In genomic region chr6:107152633-107153032, GRCh38 we compare ENCODE assay signal across 20 cellular contexts. TPM values are rescaled to one million over a fixed set of nuclear protein-coding genes. Genes with fewer than 3 reads are reported as not detected.
A peak's percentile ranks its signal among the peaks of the same experiment; 100 is the strongest.
DNase-seq lines count a peak whose midpoint lies in the region; ATAC-seq and TF ChIP-seq lines count a peak whose summit lies in the region.
"Had no signal": no experiment of that assay in that cellular context is flagged by ENCODE, and none has a peak within 500 bp of the region (broad histone marks: within the 10 kb centered on the region; RNA-seq: fewer than 3 reads in every experiment).

No MANE protein-coding gene starts in this region.

- H3K36me3 ChIP-seq in colonic mucosa (no peaks in the 10 kb centered on the region), lower lobe of right lung (no peaks in the 10 kb centered on the region), upper lobe of right lung (no peaks in the 10 kb centered on the region), heart right ventricle (peaks cover 0 to 2% (median 0%) of the 10 kb centered on the region in 9 donors)
- H3K36me3 ChIP-seq: BE2C, MG63, neural progenitor cell, prostate gland had no signal

- TF ChIP-seq CTCF in colonic mucosa (IDR thresholded peaks at IDR 0.05) (no peak), lower lobe of right lung (IDR thresholded peaks at IDR 0.05) (no peak), upper lobe of right lung (IDR thresholded peaks at IDR 0.05) (no peak), heart right ventricle (IDR thresholded peaks at IDR 0.05) (no peak)

- ATAC-seq in lower lobe of right lung (peak; percentile 40 to 44), upper lobe of right lung (peak; percentile 57), heart right ventricle (no peak)
- ATAC-seq: activated naive CD8-positive, alpha-beta T cell treated with anti-CD3 and anti-CD28 coated beads, Interleukin-2, amount 50 U/mL, for 24 hours had no signal

- 95 to 97% methylated on average over 4 of the region's 4 CpGs for WGBS in heart right ventricle, 2 donors

- no peak overlapping the region for H3K4me3 ChIP-seq in colonic mucosa
- H3K4me3 ChIP-seq in lower lobe of right lung, result no peak overlapping the region
- H3K4me3 ChIP-seq in upper lobe of right lung, result no peak overlapping the region
- no peak overlapping the region for H3K4me3 ChIP-seq in heart right ventricle
- H3K4me3 ChIP-seq: MG63, neural progenitor cell, prostate gland had no signal

- H3K9ac ChIP-seq in colonic mucosa (ENCODE audit: low read depth in 2 of 2, low read length in 2 of 2), result no peak overlapping the region
- H3K9ac ChIP-seq: neural progenitor cell had no signal

- DNase-seq in HT-29 (ENCODE audit: low spot score) (peak; percentile 52), colonic mucosa (peak; percentile 65), lower lobe of right lung (no peak), upper lobe of right lung (no peak), heart right ventricle (no peak), activated gamma-delta T cell (lab: John Stamatoyannopoulos, UW) (no peak)
- no peak for DNase-seq in activated CD4-positive, alpha-beta T cell treated with anti-CD3 and anti-CD28 coated beads, Interleukin-2, amount 10 ng/mL, durations not matched to agents 24 days and 14 days
- DNase-seq: activated CD4-positive, alpha-beta T cell treated with anti-CD3 and anti-CD28 coated beads for 48 hours; activated CD8-positive, alpha-beta memory T cell treated with anti-CD3 and anti-CD28 coated beads, Interleukin-2, amount 50 U/mL, for 4 hours; activated effector memory CD4-positive, alpha-beta T cell treated with Interleukin-2 at 50 U/mL for 16 hours; activated naive CD8-positive, alpha-beta T cell treated with anti-CD3 and anti-CD28 coated beads, Interleukin-2, amount 50 U/mL, for 24 hours; BE2C; HCEC 1CT; MG63; SHP77 treated with DMSO at 0.1 percent for 48 hours; stimulated activated CD4-positive, alpha-beta T cell treated with anti-CD3 and anti-CD28 coated beads, Interleukin-4, amount 100 ng/mL, for 24 hours had no signal

- peak overlapping the region; percentile 76 for H3K27ac ChIP-seq in colonic mucosa
- no peak overlapping the region for H3K27ac ChIP-seq in lower lobe of right lung
- H3K27ac ChIP-seq in upper lobe of right lung, result no peak overlapping the region
- no peak overlapping the region for H3K27ac ChIP-seq in heart right ventricle
- H3K27ac ChIP-seq: neural progenitor cell had no signal

- H3K27me3 Mint-ChIP-seq in activated CD4-positive, alpha-beta T cell treated with anti-CD3 and anti-CD28 coated beads, Interleukin-2, amount 10 ng/mL, durations not matched to agents 24 days and 14 days, result no peaks in the 10 kb centered on the region
- H3K27me3 Mint-ChIP-seq: activated naive CD8-positive, alpha-beta T cell treated with anti-CD3 and anti-CD28 coated beads, Interleukin-2, amount 50 U/mL, for 24 hours had no signal

- H3K9me3 ChIP-seq in colonic mucosa, result no peaks in the 10 kb centered on the region
- no peaks in the 10 kb centered on the region for H3K9me3 ChIP-seq in lower lobe of right lung
- no peaks in the 10 kb centered on the region for H3K9me3 ChIP-seq in upper lobe of right lung
- no peaks in the 10 kb centered on the region for H3K9me3 ChIP-seq in heart right ventricle
- H3K9me3 ChIP-seq: BE2C, MG63, prostate gland had no signal

- H3K4me1 ChIP-seq in colonic mucosa, result peaks cover 7% of the 10 kb centered on the region
- H3K4me1 ChIP-seq in lower lobe of right lung, result no peaks in the 10 kb centered on the region
- H3K4me1 ChIP-seq in upper lobe of right lung, result no peaks in the 10 kb centered on the region
- no peaks in the 10 kb centered on the region for H3K4me1 ChIP-seq in heart right ventricle

- no peaks in the 10 kb centered on the region for H3K4me1 Mint-ChIP-seq in activated CD4-positive, alpha-beta T cell treated with anti-CD3 and anti-CD28 coated beads, Interleukin-2, amount 10 ng/mL, durations not matched to agents 24 days and 14 days
- H3K4me1 Mint-ChIP-seq: activated naive CD8-positive, alpha-beta T cell treated with anti-CD3 and anti-CD28 coated beads, Interleukin-2, amount 50 U/mL, for 24 hours had no signal

- H3K36me3 Mint-ChIP-seq in activated CD4-positive, alpha-beta T cell treated with anti-CD3 and anti-CD28 coated beads, Interleukin-2, amount 10 ng/mL, durations not matched to agents 24 days and 14 days (ENCODE audit: low read depth), result no peaks in the 10 kb centered on the region
- H3K36me3 Mint-ChIP-seq: brain, mesothelial cell of epicardium, neural progenitor cell had no signal

- no peak overlapping the region for H3K4me3 Mint-ChIP-seq in activated CD4-positive, alpha-beta T cell treated with anti-CD3 and anti-CD28 coated beads, Interleukin-2, amount 10 ng/mL, durations not matched to agents 24 days and 14 days
- H3K4me3 Mint-ChIP-seq: activated naive CD8-positive, alpha-beta T cell treated with anti-CD3 and anti-CD28 coated beads, Interleukin-2, amount 50 U/mL, for 24 hours; brain; mesothelial cell of epicardium; neural progenitor cell had no signal

- H3K27me3 ChIP-seq in colonic mucosa (no peaks in the 10 kb centered on the region), lower lobe of right lung (ENCODE audit: low read depth) (no peaks in the 10 kb centered on the region), upper lobe of right lung (no peaks in the 10 kb centered on the region), heart right ventricle (no peaks in the 10 kb centered on the region)
- H3K27me3 ChIP-seq: BE2C, MG63, neural progenitor cell had no signal

- H3K27ac Mint-ChIP-seq in activated CD4-positive, alpha-beta T cell treated with anti-CD3 and anti-CD28 coated beads, Interleukin-2, amount 10 ng/mL, durations not matched to agents 24 days and 14 days, result no peak overlapping the region
- H3K27ac Mint-ChIP-seq: activated naive CD8-positive, alpha-beta T cell treated with anti-CD3 and anti-CD28 coated beads, Interleukin-2, amount 50 U/mL, for 24 hours; mesothelial cell of epicardium had no signal

- H3K9me3 Mint-ChIP-seq in activated CD4-positive, alpha-beta T cell treated with anti-CD3 and anti-CD28 coated beads, Interleukin-2, amount 10 ng/mL, durations not matched to agents 24 days and 14 days, result no peaks in the 10 kb centered on the region
- H3K9me3 Mint-ChIP-seq: activated naive CD8-positive, alpha-beta T cell treated with anti-CD3 and anti-CD28 coated beads, Interleukin-2, amount 50 U/mL, for 24 hours; brain; mesothelial cell of epicardium; neural progenitor cell had no signal

- intact Hi-C loops in colonic mucosa (cut with DNase I), result no loop called here
- intact Hi-C loops in lower lobe of right lung (cut with DNase I), result no loop called here
- intact Hi-C loops in upper lobe of right lung (cut with DNase I), result no loop called here
- intact Hi-C loops in heart right ventricle (cut with DNase I), result no loop called here
- intact Hi-C loops in activated CD4-positive, alpha-beta T cell treated with anti-CD3 and anti-CD28 coated beads, Interleukin-2, amount 10 ng/mL, durations not matched to agents 24 days and 14 days (cut with micrococcal nuclease), result no loop called here

RNA-seq across cellular contexts. Expression of gene BEND3, which starts 37.3 kb away (rescaled TPM):
- 9.3 and 9.8 TPM in 2 replicates for total RNA-seq in HT-29 (2014; rRNA removed; shearing (Covaris generic))
- total RNA-seq in colonic mucosa (10 to 100 TPM in 1 of 2 donors, 1 to 10 TPM in 1; 4.4 to 11.2 TPM), lower lobe of right lung (3.1 TPM), upper lobe of right lung (3.8 TPM), heart right ventricle (1 to 10 TPM in 8 of 10 donors, under 1 TPM in 2; 0.78 to 2.3 (median 1.5) TPM)
- polyA plus RNA-seq in heart right ventricle, result under 1 TPM; 0.37 to 0.51 TPM
- 12.6 and 12.9 TPM in 2 replicates for total RNA-seq in activated CD4-positive, alpha-beta T cell treated with anti-CD3 and anti-CD28 coated beads, Interleukin-2, amount 10 ng/mL, durations not matched to agents 24 days and 14 days

Comparison
In these comparisons a context has a peak if more than half of its experiments do, and no peak if none do; other contexts are left out.
1. DNase-seq: peak in HT-29 (single experiment) and colonic mucosa (single experiment); none in lower lobe of right lung (single experiment), upper lobe of right lung (single experiment), heart right ventricle (0 of 2), activated gamma-delta T cell (single experiment) and activated CD4-positive, alpha-beta T cell treated with anti-CD3 and anti-CD28 coated beads, Interleukin-2, amount 10 ng/mL, durations not matched to agents 24 days and 14 days (single experiment).
2. ATAC-seq: peak in lower lobe of right lung (2 of 2) and upper lobe of right lung (single experiment); none in heart right ventricle (0 of 8).